Comparison of ENCODE assay signal across 19 cellular contexts in the genomic region with DNA sequence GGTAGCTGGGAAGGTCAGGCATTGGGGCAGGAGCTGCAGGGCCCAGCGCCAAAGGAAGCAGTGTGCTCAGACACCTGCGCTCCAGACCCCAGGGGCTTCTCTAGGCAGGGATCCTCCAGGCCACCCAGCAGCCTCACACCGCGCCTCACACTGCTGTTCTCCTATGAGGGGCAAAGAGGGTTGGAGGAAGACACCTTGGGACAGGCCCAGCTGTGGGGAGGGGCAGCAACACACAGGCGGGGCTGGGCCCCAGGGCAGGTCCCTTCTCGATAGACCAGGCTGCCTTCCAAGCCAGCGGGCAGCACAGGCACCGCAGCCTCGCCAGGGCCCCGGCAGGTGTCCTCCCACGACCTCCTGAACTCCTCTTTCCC. TPM values are rescaled to one million over a fixed set of nuclear protein-coding genes. Genes with fewer than 3 reads are reported as not detected.
DNase-seq lines count a peak whose midpoint lies in the region; ATAC-seq and TF ChIP-seq lines count a peak whose summit lies in the region.
"Had no signal": no experiment of that assay in that cellular context is flagged by ENCODE, and none has a peak within 500 bp of the region (broad histone marks: within the 10 kb centered on the region; RNA-seq: fewer than 3 reads in every experiment).

No MANE protein-coding gene starts in this region.

- H3K4me1 ChIP-seq in IMR-90 (ENCODE audit: control insufficient read depth, insufficient read depth, low read length), result peaks cover 17% of the 10 kb centered on the region
- H3K4me1 ChIP-seq in trophoblast cell (ENCODE audit: control insufficient read depth in 1 of 2, insufficient read depth in 2 of 2, low read length in 2 of 2), result peaks cover 22% of the 10 kb centered on the region in 2 experiments
- H3K4me1 ChIP-seq: psoas muscle had no signal

- intact Hi-C loops in IMR-90 (cut with micrococcal nuclease), result no loop called here

- H3K4me1 Mint-ChIP-seq in endothelial cell (ENCODE audit: unreplicated experiment), result no peaks in the 10 kb centered on the region
- H3K4me1 Mint-ChIP-seq: activated CD4-positive, alpha-beta memory T cell treated with anti-CD3 and anti-CD28 coated beads, Interleukin-2, amount 10 ng/mL, durations not matched to agents 7 days and 5 days; activated T-helper 17 cell treated with anti-CD3 and anti-CD28 coated beads, Interleukin-2, amount 50 U/mL, for 72 hours; immature natural killer cell had no signal

- no peak overlapping the region for H3K4me3 Mint-ChIP-seq in endothelial cell (ENCODE audit: unreplicated experiment)
- H3K4me3 Mint-ChIP-seq: activated CD4-positive, alpha-beta memory T cell treated with anti-CD3 and anti-CD28 coated beads, Interleukin-2, amount 10 ng/mL, durations not matched to agents 7 days and 5 days; activated T-helper 17 cell treated with anti-CD3 and anti-CD28 coated beads, Interleukin-2, amount 50 U/mL, for 72 hours; CD4-positive, alpha-beta T cell; immature natural killer cell had no signal

- 0 out of 2 replicates have a peak overlapping the region, but pooled peaks have one; percentile 7 for H3K4me3 ChIP-seq in BJ (ENCODE audit: low read depth, low read length)
- H3K4me3 ChIP-seq in IMR-90 (ENCODE audit: insufficient read depth, low read depth, low read length), result no peak overlapping the region
- H3K4me3 ChIP-seq in trophoblast cell (ENCODE audit: low read depth, low read length), result no peak overlapping the region
- H3K4me3 ChIP-seq: dorsolateral prefrontal cortex, psoas muscle, SJSA1, upper lobe of left lung had no signal

- peak overlapping the region in 1 of 2 experiments; percentile 86; a peak in 3 of 4 replicates for H4K8ac ChIP-seq in IMR-90 (ENCODE audit: low read depth in 2 of 2, low read length in 2 of 2)
- H4K8ac ChIP-seq in trophoblast cell (ENCODE audit: low read depth, low read length), result no peak overlapping the region

- H3K36me3 Mint-ChIP-seq in endothelial cell (ENCODE audit: low read depth, unreplicated experiment), result peaks cover 3% of the 10 kb centered on the region
- H3K36me3 Mint-ChIP-seq: immature natural killer cell had no signal

- H3K23ac ChIP-seq in IMR-90 (ENCODE audit: low read depth, low read length) (0 out of 2 replicates have a peak overlapping the region, but pooled peaks have one; percentile 44), trophoblast cell (ENCODE audit: low read length) (no peak overlapping the region)

- H3K27me3 ChIP-seq in BJ (ENCODE audit: control insufficient read depth, insufficient read depth, low read length) (no peaks in the 10 kb centered on the region), IMR-90 (ENCODE audit: control insufficient read depth, insufficient read depth, low read length) (peaks cover 11% of the 10 kb centered on the region), trophoblast cell (ENCODE audit: insufficient read depth, low read length) (no peaks in the 10 kb centered on the region)
- H3K27me3 ChIP-seq: SJSA1, upper lobe of left lung had no signal

- no peaks in the 10 kb centered on the region for H3K79me2 ChIP-seq in trophoblast cell (ENCODE audit: control insufficient read depth, insufficient read depth, low read length, poor library complexity)

- CTCF ChIA-PET in BJ (lab: Yijun Ruan, JAX), result interaction anchor here (0.8 to 2.0 kb wide), 7 partner anchors 8 to 161 kb away, joined by 3 to 7 read pairs (median 3); no protein-coding TSS in a partner anchor
- CTCF ChIA-PET in IMR-90 (lab: Yijun Ruan, JAX), result interaction anchor here (1.1 to 1.3 kb wide), 2 partner anchors 64 to 159 kb away, joined by 4 to 5 read pairs; no protein-coding TSS in a partner anchor

- peak overlapping the region; percentile 69; the same call in 1 of the 2 replicates for H3K14ac ChIP-seq in IMR-90 (replicated peaks; ENCODE audit: low read depth, low read length)
- peak overlapping the region; percentile 52 for H3K14ac ChIP-seq in trophoblast cell (ENCODE audit: low read length)

- peak overlapping the region; percentile 8 for H4K5ac ChIP-seq in IMR-90 (ENCODE audit: low read depth, low read length)

- H2BK20ac ChIP-seq in IMR-90 (ENCODE audit: low read depth, low read length), result peak overlapping the region; percentile 42

- H3K9me1 ChIP-seq in IMR-90 (ENCODE audit: insufficient read depth, low read length), result peaks cover 12% of the 10 kb centered on the region; the same call in 1 of the 2 replicates

- H3K9ac ChIP-seq in IMR-90 (ENCODE audit: low read depth, low read length), result no peak overlapping the region
- H3K9ac ChIP-seq in trophoblast cell (ENCODE audit: low read length), result no peak overlapping the region

- H2AFZ ChIP-seq in IMR-90 (replicated peaks; ENCODE audit: low read length, poor library complexity) (peak overlapping the region; percentile 95), trophoblast cell (ENCODE audit: insufficient read depth, low read length, poor library complexity) (no peak overlapping the region)

- H4K91ac ChIP-seq in IMR-90 (ENCODE audit: insufficient read depth, low read depth, low read length), result peak overlapping the region; percentile 55
- peak overlapping the region; percentile 7 for H4K91ac ChIP-seq in trophoblast cell (ENCODE audit: low read depth, low read length)

- POLR2A ChIA-PET in BJ (lab: Charles Lee), result no interaction called here
- POLR2A ChIA-PET in IMR-90 (lab: Charles Lee; ENCODE audit: unreplicated experiment), result no interaction called here

- no TSS peak for BruUV-seq in IMR-90 (replicated peaks; lab: Mats Ljungman, UMichigan)

- H2BK15ac ChIP-seq in IMR-90 (ENCODE audit: low read depth, low read length), result peak overlapping the region; percentile 75; the same call in 1 of the 3 replicates

- H2BK5ac ChIP-seq in IMR-90 (ENCODE audit: low read depth, low read length, poor library complexity, severe bottlenecking), result peak overlapping the region; percentile 76
- no peak overlapping the region for H2BK5ac ChIP-seq in trophoblast cell (ENCODE audit: low read depth, low read length, poor library complexity)

- H2BK120ac ChIP-seq in IMR-90 (ENCODE audit: low read depth, low read length), result peak overlapping the region; percentile 67
- H2BK120ac ChIP-seq in trophoblast cell (ENCODE audit: insufficient read depth, low read length, poor library complexity), result peak overlapping the region; percentile 26

- H3K79me1 ChIP-seq in IMR-90 (ENCODE audit: low read depth in 1 of 2, low read length in 2 of 2) (no peaks in the 10 kb centered on the region), trophoblast cell (ENCODE audit: low read length) (peaks cover 12% of the 10 kb centered on the region)

- H3K27me3 Mint-ChIP-seq in endothelial cell (ENCODE audit: unreplicated experiment), result peaks cover 9% of the 10 kb centered on the region
- H3K27me3 Mint-ChIP-seq: activated CD4-positive, alpha-beta memory T cell treated with anti-CD3 and anti-CD28 coated beads, Interleukin-2, amount 10 ng/mL, durations not matched to agents 7 days and 5 days; activated T-helper 17 cell treated with anti-CD3 and anti-CD28 coated beads, Interleukin-2, amount 50 U/mL, for 72 hours; CD4-positive, alpha-beta T cell had no signal

- H2AK9ac ChIP-seq in IMR-90 (replicated peaks; ENCODE audit: low read depth, low read length, poor library complexity), result peak overlapping the region; percentile 84

- no peak for TF ChIP-seq RAD21 in IMR-90 (IDR thresholded peaks at IDR 0.05; ENCODE audit: low read length)

- H3K4me2 ChIP-seq in IMR-90 (ENCODE audit: low read depth, low read length) (peak overlapping the region; percentile 2; the same call in 1 of the 2 replicates), trophoblast cell (ENCODE audit: low read length) (no peak overlapping the region)

- DNase-seq in BJ (ENCODE audit: low read depth) (no peak), IMR-90 (no peak), trophoblast cell (no peak), endothelial cell (ENCODE audit: low spot score) (no peak), NCI-H128 (lab: John Stamatoyannopoulos, UW; ENCODE audit: unreplicated experiment) (no peak)
- DNase-seq: activated CD4-positive, alpha-beta memory T cell treated with anti-CD3 and anti-CD28 coated beads, Interleukin-2, amount 10 ng/mL, durations not matched to agents 7 days and 5 days; CD4-positive, alpha-beta T cell; immature natural killer cell; Karpas-422; NCI-H1694 treated with DMSO at 0.1 percent for 48 hours had no signal

- no peak for TF ChIP-seq POLR2A in IMR-90 (IDR thresholded peaks at IDR 0.05; ENCODE audit: low read depth, low read length)

- in situ Hi-C loops in IMR-90 (cut with MboI; ENCODE audit: low sequenced_read_pairs), result no loop called here

- ATAC-seq in IMR-90 (ENCODE audit: low read depth) (no peak), esophagus mucosa (peak; percentile 15), HG02588 (IDR thresholded peaks at IDR 0.05; ENCODE audit: unreplicated experiment) (no peak), GM21619 (IDR thresholded peaks at IDR 0.05; ENCODE audit: unreplicated experiment) (no peak)
- ATAC-seq: activated T-helper 17 cell treated with anti-CD3 and anti-CD28 coated beads, Interleukin-2, amount 50 U/mL, for 72 hours had no signal

- no peak overlapping the region for H4K12ac ChIP-seq in trophoblast cell (ENCODE audit: low read depth, low read length)

- peak overlapping the region; percentile 82; the same call in 1 of the 2 replicates for H3K27ac ChIP-seq in IMR-90 (ENCODE audit: insufficient read depth, low read length)
- no peak overlapping the region for H3K27ac ChIP-seq in trophoblast cell (ENCODE audit: low read depth, low read length)
- H3K27ac ChIP-seq: psoas muscle, SJSA1, upper lobe of left lung had no signal

- TF ChIP-seq CTCF in BJ (IDR thresholded peaks at IDR 0.05; ENCODE audit: insufficient read depth, low read depth, low read length) (no peak), IMR-90 (conservative IDR thresholded peaks at IDR 0.05; ENCODE audit: low read depth, low read length) (no peak), endothelial cell (IDR thresholded peaks at IDR 0.05; ENCODE audit: unreplicated experiment) (no peak)

- no peak overlapping the region for H3K27ac Mint-ChIP-seq in endothelial cell (ENCODE audit: unreplicated experiment)
- H3K27ac Mint-ChIP-seq: activated CD4-positive, alpha-beta memory T cell treated with anti-CD3 and anti-CD28 coated beads, Interleukin-2, amount 10 ng/mL, durations not matched to agents 7 days and 5 days; activated T-helper 17 cell treated with anti-CD3 and anti-CD28 coated beads, Interleukin-2, amount 50 U/mL, for 72 hours; CD4-positive, alpha-beta T cell; immature natural killer cell had no signal

- H2BK12ac ChIP-seq in trophoblast cell (ENCODE audit: low read length), result peak overlapping the region; percentile 77

- no peaks in the 10 kb centered on the region for H3K36me3 ChIP-seq in BJ (ENCODE audit: control insufficient read depth, insufficient read depth, low read length)
- no peaks in the 10 kb centered on the region for H3K36me3 ChIP-seq in IMR-90 (ENCODE audit: control insufficient read depth, insufficient read depth, low read length)
- no peaks in the 10 kb centered on the region for H3K36me3 ChIP-seq in trophoblast cell (ENCODE audit: control insufficient read depth in 1 of 2, insufficient read depth in 2 of 2, low read length in 2 of 2)
- H3K36me3 ChIP-seq: SJSA1, upper lobe of left lung had no signal

- H3K4ac ChIP-seq in IMR-90 (ENCODE audit: low read depth, low read length) (peak overlapping the region; percentile 75), trophoblast cell (ENCODE audit: low read depth, low read length) (no peak overlapping the region)

- no peaks in the 10 kb centered on the region for H3K9me3 Mint-ChIP-seq in endothelial cell (ENCODE audit: unreplicated experiment)
- H3K9me3 Mint-ChIP-seq: activated CD4-positive, alpha-beta memory T cell treated with anti-CD3 and anti-CD28 coated beads, Interleukin-2, amount 10 ng/mL, durations not matched to agents 7 days and 5 days; activated T-helper 17 cell treated with anti-CD3 and anti-CD28 coated beads, Interleukin-2, amount 50 U/mL, for 72 hours; CD4-positive, alpha-beta T cell; immature natural killer cell had no signal

- dilution Hi-C loops in IMR-90 (cut with HindIII; ENCODE audit: low sequenced_read_pairs, unreplicated experiment), result no loop called here

- H2AK5ac ChIP-seq in IMR-90 (ENCODE audit: low read depth, low read length), result peak overlapping the region; percentile 72
- peak overlapping the region; percentile 55 for H2AK5ac ChIP-seq in trophoblast cell (ENCODE audit: low read length)

- 67% methylated on average over 1 of the region's 11 CpGs; no CpG with 5 or more reads in 1 of the 2 experiments for WGBS in IMR-90 (ENCODE audit: extremely low coverage in 2 of 2, insufficient read length in 1 of 2), 2 experiments
- no CpG with 5 or more reads among the region's 11 CpGs for WGBS in trophoblast cell (ENCODE audit: extremely low coverage, insufficient coverage, insufficient read length)

- H3K18ac ChIP-seq in IMR-90 (ENCODE audit: low read depth, low read length) (peak overlapping the region; percentile 69), trophoblast cell (ENCODE audit: low read length) (peak overlapping the region; percentile 21)

- no peaks in the 10 kb centered on the region for H3K9me3 ChIP-seq in IMR-90 (ENCODE audit: control insufficient read depth, insufficient read depth, low read length)
- peaks cover 1% of the 10 kb centered on the region for H3K9me3 ChIP-seq in trophoblast cell (ENCODE audit: insufficient read depth, low read depth, low read length)
- H3K9me3 ChIP-seq: psoas muscle, SJSA1, upper lobe of left lung had no signal

- H4K20me1 ChIP-seq in IMR-90 (ENCODE audit: insufficient read depth, low read length), result no peaks in the 10 kb centered on the region

- no peak overlapping the region for H3K56ac ChIP-seq in IMR-90 (ENCODE audit: extremely low read depth, insufficient read depth, low read length)

RNA-seq across cellular contexts. Expression of gene PRSS38, which starts 20.7 kb away (rescaled TPM):
- polyA plus RNA-seq in BJ (2011; rRNA removed) (not detected in 2 replicates), IMR-90 (2012; rRNA removed) (not detected in 2 replicates)
- polyA minus RNA-seq in BJ (2011; rRNA and poly(A)+ RNA removed), result not detected in 2 replicates
- total RNA-seq in IMR-90 (2012; rRNA removed) (not detected in 2 replicates), esophagus mucosa (not detected), endothelial cell (ENCODE audit: unreplicated experiment) (not detected)
- not detected in 2 replicates for polyA plus RNA-seq in IMR-90 (2012; cell fraction: cytosol; rRNA removed)
- polyA plus RNA-seq in IMR-90 (2012; cell fraction: nucleus; rRNA removed; ENCODE audit: low replicate concordance), result not detected in 2 replicates
- polyA plus RNA-seq in trophoblast cell (2013), result not detected in 2 replicates
- total RNA-seq: activated CD4-positive, alpha-beta memory T cell treated with anti-CD3 and anti-CD28 coated beads, Interleukin-2, amount 10 ng/mL, durations not matched to agents 7 days and 5 days; activated T-helper 17 cell treated with anti-CD3 and anti-CD28 coated beads, Interleukin-2, amount 50 U/mL, for 72 hours; CD4-positive, alpha-beta T cell; fibroblast of villous mesenchyme; psoas muscle; SJSA1; upper lobe of left lung had no signal
- polyA plus RNA-seq: immature natural killer cell, psoas muscle had no signal

RNA-seq across cellular contexts. Expression of gene SNAP47, which starts 59.6 kb away (rescaled TPM):
- polyA plus RNA-seq in BJ (2011; rRNA removed) (24.7 and 32.8 TPM in 2 replicates), IMR-90 (2012; rRNA removed) (39.4 and 39.5 TPM in 2 replicates)
- 19.3 and 20.0 TPM in 2 replicates for polyA minus RNA-seq in BJ (2011; rRNA and poly(A)+ RNA removed)
- total RNA-seq in IMR-90 (2012; rRNA removed) (65.3 and 72.9 TPM in 2 replicates), esophagus mucosa (15.8 TPM), endothelial cell (ENCODE audit: unreplicated experiment) (32.2 TPM)
- polyA plus RNA-seq in IMR-90 (2012; cell fraction: cytosol; rRNA removed), result 46.6 and 52.1 TPM in 2 replicates
- 28.6 and 37.2 TPM in 2 replicates for polyA plus RNA-seq in IMR-90 (2012; cell fraction: nucleus; rRNA removed; ENCODE audit: low replicate concordance)
- polyA plus RNA-seq in trophoblast cell (2013), result 21.0 and 21.1 TPM in 2 replicates

RNA-seq across cellular contexts. Expression of gene JMJD4, which starts 59.7 kb away (rescaled TPM):
- polyA plus RNA-seq in BJ (2011; rRNA removed), result 18.6 and 20.5 TPM in 2 replicates
- polyA minus RNA-seq in BJ (2011; rRNA and poly(A)+ RNA removed), result 35.8 and 48.1 TPM in 2 replicates
- 26.7 and 28.5 TPM in 2 replicates for total RNA-seq in IMR-90 (2012; rRNA removed)
- 23.5 and 24.6 TPM in 2 replicates for polyA plus RNA-seq in IMR-90 (2012; rRNA removed)
- polyA plus RNA-seq in IMR-90 (2012; cell fraction: cytosol; rRNA removed), result 15.0 and 26.0 TPM in 2 replicates
- 26.9 and 58.9 TPM in 2 replicates for polyA plus RNA-seq in IMR-90 (2012; cell fraction: nucleus; rRNA removed; ENCODE audit: low replicate concordance)
- 10.2 TPM for total RNA-seq in esophagus mucosa
- polyA plus RNA-seq in trophoblast cell (2013), result 8.1 and 8.8 TPM in 2 replicates
- total RNA-seq in endothelial cell (ENCODE audit: unreplicated experiment), result 13.4 TPM
